Comparison of ENCODE assay signal across 17 cellular contexts in the genomic region with DNA sequence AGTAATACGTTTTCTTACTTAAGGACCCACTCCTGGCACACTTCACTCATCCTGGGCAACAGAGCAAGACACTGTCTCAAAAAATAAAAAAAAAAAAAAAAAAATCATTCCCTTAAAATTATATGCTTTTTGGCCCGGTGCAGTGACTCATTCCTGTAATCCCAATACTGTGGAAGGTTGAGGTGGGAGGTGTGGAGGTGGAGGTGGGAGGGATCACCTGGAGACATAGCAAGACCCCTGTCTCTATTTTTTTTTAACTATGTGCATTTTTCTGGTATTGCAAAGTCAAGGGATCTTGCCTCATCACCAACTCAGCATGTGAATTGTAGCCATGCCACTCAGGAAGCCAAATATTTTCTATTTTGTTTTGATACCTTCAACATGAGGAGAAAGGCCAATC. TPM values are rescaled to one million over a fixed set of nuclear protein-coding genes. Genes with fewer than 3 reads are reported as not detected.
A peak's percentile ranks its signal among the peaks of the same experiment; 100 is the strongest.
DNase-seq lines count a peak whose midpoint lies in the region; ATAC-seq, FAIRE-seq and TF ChIP-seq lines count a peak whose summit lies in the region.
"Had no signal": no experiment of that assay in that cellular context is flagged by ENCODE, and none has a peak within 500 bp of the region (broad histone marks: within the 10 kb centered on the region; RNA-seq: fewer than 3 reads in every experiment).

No MANE protein-coding gene starts in this region.

- H3K27ac ChIP-seq in Karpas-422 (ENCODE audit: low read length) (peak overlapping the region; percentile 23), astrocyte (ENCODE audit: low read depth, low read length) (peak overlapping the region; percentile 67), osteoblast (ENCODE audit: low read depth, low read length) (peak overlapping the region; percentile 85)
- H3K27ac ChIP-seq: 22Rv1, coronary artery, KMS-11, parathyroid adenoma had no signal

- no peak overlapping the region for H3K4me2 ChIP-seq in Karpas-422 (ENCODE audit: low read depth, low read length, poor library complexity, severe bottlenecking)
- no peak overlapping the region for H3K4me2 ChIP-seq in astrocyte (ENCODE audit: low read length)
- no peak overlapping the region for H3K4me2 ChIP-seq in osteoblast (ENCODE audit: insufficient read depth, low read length)
- H3K4me2 ChIP-seq: KMS-11 had no signal

- TF ChIP-seq POLR2A in H54 (IDR thresholded peaks at IDR 0.05; ENCODE audit: low read depth, low read length), result no peak

- H4K20me1 ChIP-seq in Karpas-422 (ENCODE audit: insufficient read depth, low read depth, low read length) (no peaks in the 10 kb centered on the region), astrocyte (ENCODE audit: insufficient read depth, low read length) (peaks cover 32% of the 10 kb centered on the region), osteoblast (ENCODE audit: insufficient read depth, low read length) (peaks cover under 1% of the 10 kb centered on the region)

- H3K4me1 ChIP-seq in Karpas-422 (ENCODE audit: low read length), result peaks cover 36% of the 10 kb centered on the region
- H3K4me1 ChIP-seq in astrocyte (ENCODE audit: insufficient read depth, low read length), result peaks cover 7% of the 10 kb centered on the region
- peaks cover 6% of the 10 kb centered on the region for H3K4me1 ChIP-seq in osteoblast (ENCODE audit: insufficient read depth, low read length)
- H3K4me1 ChIP-seq: parathyroid adenoma had no signal

- no peaks in the 10 kb centered on the region for H3K9me2 ChIP-seq in Karpas-422 (replicated peaks; ENCODE audit: insufficient read depth, low read length)

- H3K4me1 Mint-ChIP-seq in T-helper 1 cell treated with Interleukin-12 subunit alpha and Interleukin-12 subunit beta and Interleukin-4 antibody, amounts not matched to agents 30 μg/mL and 1 μg/mL, for 36 hours (ENCODE audit: low read depth), result peaks cover 37% of the 10 kb centered on the region
- H3K4me1 Mint-ChIP-seq in astrocyte (ENCODE audit: low read depth, unreplicated experiment), result peaks cover 3% of the 10 kb centered on the region

- peaks cover 31% of the 10 kb centered on the region; the same call in 1 of the 2 replicates for H3K36me3 ChIP-seq in Karpas-422 (ENCODE audit: insufficient read depth, low read length)
- H3K36me3 ChIP-seq in astrocyte (ENCODE audit: insufficient read depth, low read length), result no peaks in the 10 kb centered on the region
- H3K36me3 ChIP-seq in osteoblast (ENCODE audit: insufficient read depth, low read length), result no peaks in the 10 kb centered on the region

- no peak overlapping the region for H3K4me3 Mint-ChIP-seq in T-helper 1 cell treated with Interleukin-12 subunit alpha and Interleukin-12 subunit beta and Interleukin-4 antibody, amounts not matched to agents 30 μg/mL and 1 μg/mL, for 36 hours
- H3K4me3 Mint-ChIP-seq in astrocyte (ENCODE audit: unreplicated experiment), result no peak overlapping the region

- no peaks in the 10 kb centered on the region for H3K27me3 Mint-ChIP-seq in T-helper 1 cell treated with Interleukin-12 subunit alpha and Interleukin-12 subunit beta and Interleukin-4 antibody, amounts not matched to agents 30 μg/mL and 1 μg/mL, for 36 hours (ENCODE audit: low read depth)
- no peaks in the 10 kb centered on the region for H3K27me3 Mint-ChIP-seq in astrocyte (ENCODE audit: low read depth, unreplicated experiment)

- peaks cover 8% of the 10 kb centered on the region for H3K36me3 Mint-ChIP-seq in T-helper 1 cell treated with Interleukin-12 subunit alpha and Interleukin-12 subunit beta and Interleukin-4 antibody, amounts not matched to agents 30 μg/mL and 1 μg/mL, for 36 hours (ENCODE audit: low read depth)
- H3K36me3 Mint-ChIP-seq in astrocyte (ENCODE audit: low read depth, unreplicated experiment), result no peaks in the 10 kb centered on the region

- no peak for TF ChIP-seq CTCF in astrocyte (IDR thresholded peaks at IDR 0.05; ENCODE audit: insufficient read depth, low read depth, low read length)
- TF ChIP-seq CTCF in osteoblast (IDR thresholded peaks at IDR 0.05; ENCODE audit: extremely low read depth, low read depth, low read length), result no peak

- H3K27me3 ChIP-seq in Karpas-422 (ENCODE audit: low read length) (no peaks in the 10 kb centered on the region), astrocyte (ENCODE audit: insufficient read depth, low read length) (no peaks in the 10 kb centered on the region), osteoblast (ENCODE audit: insufficient read depth, low read length) (no peaks in the 10 kb centered on the region)

- H3K9me3 ChIP-seq in Karpas-422 (ENCODE audit: low read length), result no peaks in the 10 kb centered on the region
- H3K9me3 ChIP-seq in astrocyte (ENCODE audit: insufficient read depth, low read depth, low read length), result no peaks in the 10 kb centered on the region
- no peaks in the 10 kb centered on the region for H3K9me3 ChIP-seq in osteoblast (ENCODE audit: low read depth, low read length)

- peak overlapping the region; percentile 89 for H3K27ac Mint-ChIP-seq in T-helper 1 cell treated with Interleukin-12 subunit alpha and Interleukin-12 subunit beta and Interleukin-4 antibody, amounts not matched to agents 30 μg/mL and 1 μg/mL, for 36 hours
- H3K27ac Mint-ChIP-seq in astrocyte (ENCODE audit: unreplicated experiment), result no peak overlapping the region

- no peaks in the 10 kb centered on the region for H3K9me3 Mint-ChIP-seq in T-helper 1 cell treated with Interleukin-12 subunit alpha and Interleukin-12 subunit beta and Interleukin-4 antibody, amounts not matched to agents 30 μg/mL and 1 μg/mL, for 36 hours
- no peaks in the 10 kb centered on the region for H3K9me3 Mint-ChIP-seq in astrocyte (ENCODE audit: unreplicated experiment)

- H3K79me2 ChIP-seq in Karpas-422 (ENCODE audit: low read length) (peaks cover 83% of the 10 kb centered on the region), astrocyte (ENCODE audit: insufficient read depth, low read length) (peaks cover 83% of the 10 kb centered on the region), osteoblast (ENCODE audit: insufficient read depth, low read length) (peaks cover 44% of the 10 kb centered on the region)

- H2AFZ ChIP-seq in Karpas-422 (ENCODE audit: low read length) (no peak overlapping the region), astrocyte (ENCODE audit: low read depth, low read length) (no peak overlapping the region), osteoblast (ENCODE audit: low read length) (no peak overlapping the region)
- H2AFZ ChIP-seq: parathyroid adenoma had no signal

- H3K9ac ChIP-seq in Karpas-422 (ENCODE audit: low read length) (no peak overlapping the region), astrocyte (ENCODE audit: low read length) (no peak overlapping the region)
- H3K9ac ChIP-seq: KMS-11, parathyroid adenoma had no signal

- no peak for DNase-seq in T-helper 1 cell
- no peak for DNase-seq in Karpas-422
- DNase-seq in astrocyte (ENCODE audit: low read depth), result no peak
- DNase-seq in osteoblast (ENCODE audit: insufficient read length, low spot score, missing footprints), result no peak
- no peak for DNase-seq in urothelium cell line (ENCODE audit: low spot score)
- no peak for DNase-seq in H54 (ENCODE audit: insufficient read length, low spot score)
- DNase-seq: amygdala, H7, hippocampal formation, NCI-H1694 had no signal

- H3K4me3 ChIP-seq in Karpas-422 (ENCODE audit: low read length) (no peak overlapping the region), astrocyte (ENCODE audit: insufficient read depth, low read depth, low read length) (no peak overlapping the region), osteoblast (ENCODE audit: insufficient read depth, low read length) (no peak overlapping the region)
- H3K4me3 ChIP-seq: coronary artery had no signal

- no peak for FAIRE-seq in astrocyte (lab: Jason Lieb, UNC)
- FAIRE-seq in urothelium cell line (lab: Jason Lieb, UNC), result no peak
- FAIRE-seq in H54 (lab: Jason Lieb, UNC), result no peak
- FAIRE-seq: TTC549 had no signal

- ATAC-seq in HG02623 (IDR thresholded peaks at IDR 0.05; ENCODE audit: unreplicated experiment), result no peak

RNA-seq across cellular contexts. Expression of gene STAT5B, which starts 9.7 kb away (rescaled TPM):
- 110 and 142 TPM in 2 replicates for total RNA-seq in Karpas-422 (2014; rRNA removed; shearing (Covaris generic); ENCODE audit: low replicate concordance)
- total RNA-seq in astrocyte (23.1 and 23.7 TPM in 2 replicates), osteoblast (22.8 and 23.6 TPM in 2 replicates)

RNA-seq across cellular contexts. Expression of gene STAT5A, which starts 21.8 kb away (rescaled TPM):
- total RNA-seq in Karpas-422 (2014; rRNA removed; shearing (Covaris generic); ENCODE audit: low replicate concordance), result 62.3 and 160 TPM in 2 replicates
- total RNA-seq in astrocyte (0.77 and 1.9 TPM in 2 replicates), osteoblast (35.5 and 38.6 TPM in 2 replicates)

Comparison
In these comparisons a context has a peak if more than half of its experiments do, and no peak if none do; other contexts are left out.
1. H3K27ac ChIP-seq: peak in every context shown above with its lines; median percentile 85 in osteoblast; 67 in astrocyte; 23 in Karpas-422.
2. RNA of gene STAT5A, which starts 21.8 kb away (total RNA-seq): 62.3 to 160 TPM in Karpas-422 and 35.5 to 38.6 TPM in osteoblast; 0.77 to 1.9 TPM in astrocyte; every median in the first group is over 10 times any median in the second.